Comparison of ENCODE assay signal across 8 cellular contexts in genomic region chr22:50249382-50250248, GRCh38. TPM values are rescaled to one million over a fixed set of nuclear protein-coding genes. Genes with fewer than 3 reads are reported as not detected.
A peak's percentile ranks its signal among the peaks of the same experiment; 100 is the strongest.
DNase-seq lines count a peak whose midpoint lies in the region; ATAC-seq and TF ChIP-seq lines count a peak whose summit lies in the region.
"Had no signal": no experiment of that assay in that cellular context is flagged by ENCODE, and none has a peak within 500 bp of the region (broad histone marks: within the 10 kb centered on the region; RNA-seq: fewer than 3 reads in every experiment).

No MANE protein-coding gene starts in this region.

- H3K9ac ChIP-seq in Karpas-422 (ENCODE audit: low read length): peak overlapping the region; percentile 99

- H2AFZ ChIP-seq in ACC112 (ENCODE audit: low read length, unreplicated experiment) (no peak overlapping the region), Karpas-422 (ENCODE audit: low read length) (no peak overlapping the region)

- H3K4me2 ChIP-seq in Karpas-422 (ENCODE audit: low read depth, low read length, poor library complexity, severe bottlenecking): peak overlapping the region; percentile 97

- ATAC-seq in HG03196 (IDR thresholded peaks at IDR 0.05; ENCODE audit: unreplicated experiment): no peak

- H4K20me1 ChIP-seq in Karpas-422 (ENCODE audit: insufficient read depth, low read depth, low read length): peaks cover 33% of the 10 kb centered on the region; the same call in 1 of the 2 replicates

- H3K79me2 ChIP-seq in ACC112 (ENCODE audit: control insufficient read depth, insufficient read depth, low read length, unreplicated experiment) (peaks cover 6% of the 10 kb centered on the region), Karpas-422 (ENCODE audit: low read length) (peaks cover 32% of the 10 kb centered on the region)

- H3K36me3 ChIP-seq in ACC112 (ENCODE audit: insufficient read depth, low read length) (no peaks in the 10 kb centered on the region), Karpas-422 (ENCODE audit: insufficient read depth, low read length) (peaks cover 10% of the 10 kb centered on the region; the same call in 1 of the 2 replicates)

- H3K27ac ChIP-seq in ACC112 (ENCODE audit: low read depth, low read length) (no peak overlapping the region), Karpas-422 (ENCODE audit: low read length) (no peak overlapping the region)

- DNase-seq in Karpas-422 (no peak), fibroblast of pulmonary artery (ENCODE audit: low read depth) (no peak), NCI-H510A treated with DMSO at 0.1 percent for 48 hours (lab: John Stamatoyannopoulos, UW) (no peak), NCI-H526 treated with DMSO at 0.1 percent for 48 hours (lab: John Stamatoyannopoulos, UW) (no peak)
- DNase-seq: activated naive CD4-positive, alpha-beta T cell; NCI-H524 treated with DMSO at 0.1 percent for 48 hours had no signal

- peak overlapping the region; percentile 87 for H3K4me3 ChIP-seq in ACC112 (ENCODE audit: low read depth, low read length)
- peak overlapping the region; percentile 99 for H3K4me3 ChIP-seq in Karpas-422 (ENCODE audit: low read length)
- peak overlapping the region; percentile 72 for H3K4me3 ChIP-seq in fibroblast of pulmonary artery (replicated peaks; ENCODE audit: low read depth, low read length)

- H3K27me3 ChIP-seq in ACC112 (ENCODE audit: insufficient read depth, low read length): no peaks in the 10 kb centered on the region
- no peaks in the 10 kb centered on the region for H3K27me3 ChIP-seq in Karpas-422 (ENCODE audit: low read length)

- TF ChIP-seq CTCF in fibroblast of pulmonary artery (IDR thresholded peaks at IDR 0.05; ENCODE audit: low read length, missing control alignments): no peak

- H3K9me2 ChIP-seq in Karpas-422 (replicated peaks; ENCODE audit: insufficient read depth, low read length): no peaks in the 10 kb centered on the region

- H3K4me1 ChIP-seq in ACC112 (ENCODE audit: control insufficient read depth, insufficient read depth, low read length, unreplicated experiment) (peaks cover 5% of the 10 kb centered on the region), Karpas-422 (ENCODE audit: low read length) (peaks cover 61% of the 10 kb centered on the region)

- H3K9me3 ChIP-seq in Karpas-422 (ENCODE audit: low read length): no peaks in the 10 kb centered on the region

RNA-seq across cellular contexts. Expression of gene HDAC10, which starts 1.4 kb away (rescaled TPM):
- 42.3 and 89.8 TPM in 2 replicates for total RNA-seq in Karpas-422 (2014; rRNA removed; shearing (Covaris generic); ENCODE audit: low replicate concordance)

RNA-seq across cellular contexts. Expression of gene TUBGCP6, which starts 4.8 kb away (rescaled TPM):
- total RNA-seq in Karpas-422 (2014; rRNA removed; shearing (Covaris generic); ENCODE audit: low replicate concordance): 16.9 and 32.5 TPM in 2 replicates

RNA-seq across cellular contexts. Expression of gene MAPK12, which starts 11.9 kb away (rescaled TPM):
- total RNA-seq in Karpas-422 (2014; rRNA removed; shearing (Covaris generic); ENCODE audit: low replicate concordance): 45.4 and 110 TPM in 2 replicates

RNA-seq across cellular contexts. Expression of gene MAPK11, which starts 20.6 kb away (rescaled TPM):
- 6.4 and 15.8 TPM in 2 replicates for total RNA-seq in Karpas-422 (2014; rRNA removed; shearing (Covaris generic); ENCODE audit: low replicate concordance)

RNA-seq across cellular contexts. Expression of gene SELENOO, which starts 48.8 kb away (rescaled TPM):
- total RNA-seq in Karpas-422 (2014; rRNA removed; shearing (Covaris generic); ENCODE audit: low replicate concordance): 20.0 and 64.1 TPM in 2 replicates
